ENCODE assay signal across 1 cellular context in the genomic region with DNA sequence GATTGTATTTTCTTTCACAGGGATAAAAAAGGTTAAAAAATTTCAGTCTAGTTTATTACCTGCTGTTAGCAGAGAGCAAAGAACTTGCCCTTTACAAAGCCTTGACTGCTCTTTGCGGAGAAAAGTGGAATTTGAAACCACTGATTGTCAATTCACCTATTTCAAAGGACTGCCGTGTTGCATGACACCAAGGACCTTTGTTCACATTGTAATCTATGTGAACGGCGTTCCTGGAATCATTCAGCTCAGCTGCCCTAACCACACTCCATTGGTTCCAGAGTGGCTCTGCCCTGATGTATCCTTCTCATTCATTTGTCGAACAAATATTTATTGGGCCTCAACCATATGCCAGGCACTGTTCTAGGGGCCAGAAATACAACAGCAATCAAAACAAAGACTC.
TF ChIP-seq lines count a peak whose summit lies in the region.

No MANE protein-coding gene starts in this region.

TF ChIP-seq in liver, 16 proteins besides CTCF, POLR2A, EP300 and RAD21 (continued from another document):
- TF ChIP-seq ZBTB33 (IDR thresholded peaks at IDR 0.05) = peak; percentile 32
- TF ChIP-seq FOXA1 (IDR thresholded peaks at IDR 0.05) = no peak
